ENCODE assay signal across 8 cellular contexts in the genomic region with DNA sequence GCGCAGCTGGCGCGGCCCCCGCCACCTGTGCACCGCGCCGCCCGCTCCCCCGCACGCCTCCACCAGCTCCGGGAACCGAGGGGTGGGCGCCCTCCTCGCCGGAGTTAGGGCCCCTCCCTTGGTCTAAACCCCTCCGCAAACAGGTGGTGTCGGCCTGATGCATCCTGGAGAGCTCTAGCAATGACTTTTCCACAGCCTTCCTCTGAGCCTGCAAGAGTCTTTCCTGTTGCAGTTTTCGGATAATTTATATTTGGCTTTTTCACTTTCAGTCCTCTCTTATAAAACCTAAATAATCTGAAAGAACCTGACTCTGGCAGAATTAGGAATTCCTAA. TPM values are rescaled to one million over a fixed set of nuclear protein-coding genes. Genes with fewer than 3 reads are reported as not detected.
A peak's percentile ranks its signal among the peaks of the same experiment; 100 is the strongest.
DNase-seq lines count a peak whose midpoint lies in the region; ATAC-seq and TF ChIP-seq lines count a peak whose summit lies in the region.

No MANE protein-coding gene starts in this region.

- H3K27me3 ChIP-seq in CD4-positive, alpha-beta memory T cell (ENCODE audit: insufficient read depth, low read length) = peaks cover 15% of the 10 kb centered on the region
- H3K27me3 ChIP-seq in dorsolateral prefrontal cortex (no peaks in the 10 kb centered on the region), neuron (ENCODE audit: insufficient read depth, low read length) (peaks cover 21% of the 10 kb centered on the region)

- intact Hi-C loops in CD4-positive, alpha-beta memory T cell (cut with micrococcal nuclease) = loop anchor here (1.0 kb wide), 1 partner anchor 206 kb away; no protein-coding TSS in a partner anchor
- intact Hi-C loops in dorsolateral prefrontal cortex (cut with DNase I) = loop anchor here (2.0 to 10.0 kb wide), 5 partner anchors 62 to 210 kb away; partner anchors contain the start of gene B4GALT4 (in 1 of the 2)

- H3K4me3 Mint-ChIP-seq in CD4-positive, alpha-beta memory T cell = peak overlapping the region; percentile 69 to 83 (median 78)

- POLR2A ChIA-PET in CD4-positive, alpha-beta memory T cell (lab: Charles Lee; ENCODE audit: partially characterized antibody) = interaction anchor here (1.1 to 2.4 kb wide), 3 partner anchors 79 to 153 kb away, joined by 3 to 9 read pairs (median 3); no protein-coding TSS in a partner anchor

- CTCF ChIA-PET in CD4-positive, alpha-beta memory T cell (lab: Charles Lee; ENCODE audit: partially characterized antibody) = interaction anchor here (0.8 to 7.8 kb wide), 26 partner anchors 9 to 206 kb away, joined by 3 to 439 read pairs (median 5); partner anchors contain the start of gene B4GALT4

- TF ChIP-seq CTCF in LNCaP clone FGC (IDR thresholded peaks at IDR 0.05; ENCODE audit: control insufficient read depth, extremely low read depth, insufficient read depth) (no peak), dorsolateral prefrontal cortex (IDR thresholded peaks at IDR 0.05 in 54 of 56, conservative IDR thresholded peaks at IDR 0.05 in 2 of 56; ENCODE audit: low read depth in 1 of 56, partially characterized antibody in 56 of 56) (peak in 13 of 56 donors; percentile 1 to 42 (median 6))

- no peaks in the 10 kb centered on the region for H3K9me3 ChIP-seq in CD4-positive, alpha-beta memory T cell (ENCODE audit: control insufficient read depth in 1 of 2, low read length in 2 of 2)
- H3K9me3 ChIP-seq in neuron (ENCODE audit: low read length) = no peaks in the 10 kb centered on the region

- H2AFZ ChIP-seq in neuron (ENCODE audit: low read depth, low read length) = peak overlapping the region; percentile 92

- H3K4me3 ChIP-seq in CD4-positive, alpha-beta memory T cell (ENCODE audit: low read length in 2 of 2) = peak overlapping the region in 1 of 2 donors; percentile 51
- H3K4me3 ChIP-seq in LNCaP clone FGC (ENCODE audit: low read depth, low read length) (peak overlapping the region; percentile 51), dorsolateral prefrontal cortex (peak overlapping the region; percentile 53 to 99 (median 87)), neuron (ENCODE audit: low read length) (peak overlapping the region; percentile 56)

- peaks cover 4% of the 10 kb centered on the region for H3K4me1 ChIP-seq in CD4-positive, alpha-beta memory T cell (ENCODE audit: insufficient read depth, low read length)
- H3K4me1 ChIP-seq in neuron (ENCODE audit: insufficient read depth, low read length) = no peaks in the 10 kb centered on the region

- no peaks in the 10 kb centered on the region for H3K36me3 ChIP-seq in CD4-positive, alpha-beta memory T cell (ENCODE audit: insufficient read depth, low read length)
- H3K36me3 ChIP-seq in neuron (ENCODE audit: insufficient read depth, low read length) = no peaks in the 10 kb centered on the region

- no peak for DNase-seq in CD4-positive, alpha-beta memory T cell
- no peak for DNase-seq in LNCaP clone FGC (ENCODE audit: low read depth)
- DNase-seq in dorsolateral prefrontal cortex = no peak
- DNase-seq in islet precursor cell = no peak
- DNase-seq in anterior cingulate cortex (lab: John Stamatoyannopoulos, UW) = no peak
- no peak for DNase-seq in OCI-M2 (lab: John Stamatoyannopoulos, UW; ENCODE audit: unreplicated experiment)

- H3K27ac ChIP-seq in CD4-positive, alpha-beta memory T cell (ENCODE audit: low read depth, low read length) = no peak overlapping the region
- peak overlapping the region in 54 of 59 donors; percentile 12 to 97 (median 92) for H3K27ac ChIP-seq in dorsolateral prefrontal cortex

- ATAC-seq in esophagus mucosa = no peak

- no peak overlapping the region for H3K27ac Mint-ChIP-seq in CD4-positive, alpha-beta memory T cell

- H3K9me3 Mint-ChIP-seq in CD4-positive, alpha-beta memory T cell = peaks cover 0 to 4% (median under 1%) of the 10 kb centered on the region in 8 donors

- H3K27me3 Mint-ChIP-seq in CD4-positive, alpha-beta memory T cell = peaks cover 21 to 41% of the 10 kb centered on the region in 2 donors

- peaks cover 0 to 11% (median 4%) of the 10 kb centered on the region in 4 donors for H3K4me1 Mint-ChIP-seq in CD4-positive, alpha-beta memory T cell

- no peaks in the 10 kb centered on the region for H3K36me3 Mint-ChIP-seq in CD4-positive, alpha-beta memory T cell

RNA-seq across cellular contexts. Expression of gene IGSF11, which starts 0.3 kb away (rescaled TPM):
- total RNA-seq in CD4-positive, alpha-beta memory T cell = under 1 TPM; 0.22 to 0.44 TPM
- not detected for polyA plus RNA-seq in CD4-positive, alpha-beta memory T cell
- total RNA-seq in dorsolateral prefrontal cortex = 100 to 1,000 TPM in 1 of 120 experiments, 10 to 100 TPM in 119; 34.4 to 131 (median 58.0) TPM
- 0.32 TPM for total RNA-seq in esophagus mucosa

Comparison
In these comparisons a context has a peak if more than half of its experiments do, and no peak if none do; other contexts are left out.
1. RNA of gene IGSF11, which starts 0.3 kb away (total RNA-seq): 34.4 to 131 TPM in dorsolateral prefrontal cortex; 0.22 to 0.44 TPM in CD4-positive, alpha-beta memory T cell and 0.32 TPM in esophagus mucosa (single experiment); every median in the first group is over 10 times any median in the second.